ENCODE assay signal across 10 cellular contexts in genomic region chr10:14382022-14382421, GRCh38. TPM values are rescaled to one million over a fixed set of nuclear protein-coding genes. Genes with fewer than 3 reads are reported as not detected.
DNase-seq lines count a peak whose midpoint lies in the region; ATAC-seq, FAIRE-seq and TF ChIP-seq lines count a peak whose summit lies in the region.
"Had no signal": no experiment of that assay in that cellular context is flagged by ENCODE, and none has a peak within 500 bp of the region (broad histone marks: within the 10 kb centered on the region; RNA-seq: fewer than 3 reads in every experiment).

No MANE protein-coding gene starts in this region.

- no peak for TF ChIP-seq CTCF in GM12865 (IDR thresholded peaks at IDR 0.05; ENCODE audit: insufficient read depth, low read depth, low read length, missing control alignments)

- H3K4me3 ChIP-seq in GM12865 (ENCODE audit: low read depth, low read length), result no peak overlapping the region
- H3K4me3 ChIP-seq: heart right ventricle had no signal

- no peak for FAIRE-seq in HTR-8/SVneo (lab: Jason Lieb, UNC)

- DNase-seq in GM12865 (ENCODE audit: low read depth) (peak; percentile 83), pulmonary artery endothelial cell (ENCODE audit: low read depth, low spot score) (peak; percentile 30), COLO829 (ENCODE audit: low spot score) (no peak), NCI-H82 treated with DMSO at 0.1 percent for 48 hours (lab: John Stamatoyannopoulos, UW; ENCODE audit: unreplicated experiment) (no peak), HTR-8/SVneo (ENCODE audit: insufficient read length, low spot score) (no peak)
- peak; percentile 20 for DNase-seq in activated T-cell treated with anti-CD3 and anti-CD28 coated beads, Interleukin-2, amount 50 U/mL, for 1 hour
- DNase-seq in NK-92 treated with Interleukin-12 subunit alpha and Interleukin-12 subunit beta, amount 100 ng/mL, for 24 hours (lab: John Stamatoyannopoulos, UW), result no peak
- DNase-seq: heart right ventricle, Karpas-422 had no signal

- peak; percentile 62 for ATAC-seq in HG02884 (IDR thresholded peaks at IDR 0.05; ENCODE audit: unreplicated experiment)
- ATAC-seq: heart right ventricle had no signal

RNA-seq across cellular contexts. Expression of gene FRMD4A, which starts 51.3 kb away (rescaled TPM):
- 80.0 and 95.3 TPM in 2 replicates for total RNA-seq in pulmonary artery endothelial cell

Comparison
In these comparisons a context has a peak if more than half of its experiments do, and no peak if none do; other contexts are left out.
1. DNase-seq: peak in GM12865 (single experiment), activated T-cell treated with anti-CD3 and anti-CD28 coated beads, Interleukin-2, amount 50 U/mL, for 1 hour (single experiment) and pulmonary artery endothelial cell (single experiment); none in COLO829 (single experiment), NK-92 treated with Interleukin-12 subunit alpha and Interleukin-12 subunit beta, amount 100 ng/mL, for 24 hours (single experiment), NCI-H82 treated with DMSO at 0.1 percent for 48 hours (single experiment) and HTR-8/SVneo (single experiment).